In genomic region chr3:127173516-127174166, GRCh38 we compare ENCODE assay signal across 14 cellular contexts. TPM values are rescaled to one million over a fixed set of nuclear protein-coding genes. Genes with fewer than 3 reads are reported as not detected.
"Had no signal": no experiment of that assay in that cellular context is flagged by ENCODE, and none has a peak within 500 bp of the region (broad histone marks: within the 10 kb centered on the region; RNA-seq: fewer than 3 reads in every experiment).

No MANE protein-coding gene starts in this region.

- H3K4me3 Mint-ChIP-seq: activated T-cell treated with anti-CD3 and anti-CD28 coated beads, Interleukin-2, amount 50 U/mL, for 24 hours; naive thymus-derived CD4-positive, alpha-beta T cell; T-helper 17 cell; type B pancreatic cell had no signal

- DNase-seq: activated CD4-positive, CD25-positive, alpha-beta regulatory T cell; cortex of kidney; effector CD8-positive, alpha-beta T cell; lower lobe of right lung; naive thymus-derived CD4-positive, alpha-beta T cell; right lobe of liver; stimulated activated naive CD4-positive, alpha-beta T cell; T-helper 17 cell had no signal

- H3K27ac ChIP-seq: ascending aorta, epithelial cell of prostate, gastroesophageal sphincter, lower lobe of right lung, prostate gland, right lobe of liver had no signal

- H3K4me1 Mint-ChIP-seq: naive thymus-derived CD4-positive, alpha-beta T cell; T-helper 17 cell had no signal

- H3K9me3 ChIP-seq: ascending aorta, gastroesophageal sphincter, lower lobe of right lung, prostate gland, right lobe of liver had no signal

- H3K4me1 ChIP-seq: lower lobe of right lung, prostate gland, right lobe of liver had no signal

- H3K27me3 ChIP-seq: ascending aorta, right lobe of liver had no signal

- H3K27ac Mint-ChIP-seq: activated T-cell treated with anti-CD3 and anti-CD28 coated beads, Interleukin-2, amount 50 U/mL, for 24 hours; naive thymus-derived CD4-positive, alpha-beta T cell; T-helper 17 cell; type B pancreatic cell had no signal

- H3K36me3 ChIP-seq: ascending aorta, gastroesophageal sphincter, lower lobe of right lung, prostate gland, right lobe of liver had no signal

- H3K36me3 Mint-ChIP-seq: naive thymus-derived CD4-positive, alpha-beta T cell; type B pancreatic cell had no signal

- H3K4me3 ChIP-seq: ascending aorta, gastroesophageal sphincter, lower lobe of right lung, prostate gland, right lobe of liver had no signal

- H3K9me3 Mint-ChIP-seq: activated T-cell treated with anti-CD3 and anti-CD28 coated beads, Interleukin-2, amount 50 U/mL, for 24 hours; type B pancreatic cell had no signal

- ATAC-seq: lower lobe of right lung; naive thymus-derived CD4-positive, alpha-beta T cell; right lobe of liver; T-helper 17 cell had no signal

RNA-seq across cellular contexts. Expression of gene PRR23E, which starts 19.3 kb away (rescaled TPM):
- total RNA-seq: ascending aorta; gastroesophageal sphincter; lower lobe of right lung; naive thymus-derived CD4-positive, alpha-beta T cell; prostate gland; right lobe of liver; T-helper 17 cell had no signal
- polyA plus RNA-seq: naive thymus-derived CD4-positive, alpha-beta T cell had no signal
